In the genomic region with DNA sequence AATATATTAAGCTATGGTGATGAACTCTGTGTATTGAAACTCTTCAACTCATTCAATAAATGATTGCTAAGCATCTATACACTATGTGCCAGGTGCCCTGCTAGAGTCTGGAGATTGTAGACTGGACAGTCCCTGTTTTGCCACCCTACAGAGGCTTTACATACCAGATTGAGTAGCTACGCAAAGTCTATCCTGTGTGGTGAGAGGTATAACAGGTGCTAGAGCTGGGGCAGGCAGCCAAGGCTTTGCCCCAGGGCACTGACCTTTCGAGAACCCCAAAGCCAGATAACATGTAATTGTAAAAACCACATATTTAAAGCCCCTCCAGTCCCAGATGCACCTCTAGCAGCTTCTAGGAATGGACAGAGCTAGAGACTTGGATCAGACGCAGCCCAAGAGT, we compare ENCODE assay signal across 23 cellular contexts. TPM values are rescaled to one million over a fixed set of nuclear protein-coding genes. Genes with fewer than 3 reads are reported as not detected.
DNase-seq lines count a peak whose midpoint lies in the region; ATAC-seq, FAIRE-seq and TF ChIP-seq lines count a peak whose summit lies in the region.
"Had no signal": no experiment of that assay in that cellular context is flagged by ENCODE, and none has a peak within 500 bp of the region (broad histone marks: within the 10 kb centered on the region; RNA-seq: fewer than 3 reads in every experiment).

No MANE protein-coding gene starts in this region.

- no peak overlapping the region for H4K5ac ChIP-seq in H1 (ENCODE audit: insufficient read length, low read depth, low read length)

- no peak overlapping the region for H3K14ac ChIP-seq in H1 (ENCODE audit: insufficient read length)

- BruUV-seq in A673 (replicated peaks; lab: Mats Ljungman, UMichigan), result no TSS peak

- no peak for TF ChIP-seq EP300 in H1 (IDR thresholded peaks at IDR 0.05; ENCODE audit: borderline replicate concordance in 1 of 2, low read depth in 2 of 2, low read length in 2 of 2)

- no peak overlapping the region for H2BK5ac ChIP-seq in H1 (ENCODE audit: low read depth, low read length)

- H3K4ac ChIP-seq in H1 (replicated peaks; ENCODE audit: insufficient read length, low read depth, low read length), result peak overlapping the region; percentile 32

- no peaks in the 10 kb centered on the region for H3K4me1 ChIP-seq in H1 (replicated peaks in 1 of 4; ENCODE audit: control insufficient read depth in 3 of 4, insufficient read depth in 4 of 4, low read length in 3 of 4)
- H3K4me1 ChIP-seq in right atrium auricular region, result no peaks in the 10 kb centered on the region
- H3K4me1 ChIP-seq in A673 (ENCODE audit: insufficient read depth, low read length, poor library complexity, severe bottlenecking), result no peaks in the 10 kb centered on the region

- no peak overlapping the region for H3K4me2 ChIP-seq in H1 (ENCODE audit: insufficient read depth in 1 of 2, low read depth in 2 of 2, low read length in 2 of 2)

- H2AK5ac ChIP-seq in H1 (ENCODE audit: low read depth, low read length), result no peak overlapping the region

- H3K79me2 ChIP-seq in H1 (ENCODE audit: control insufficient read depth in 1 of 2, insufficient read depth in 2 of 2, low read length in 2 of 2), result peaks cover 0 to 18% of the 10 kb centered on the region in 2 experiments; a peak in 2 of 4 replicates

- no peak overlapping the region for H2BK12ac ChIP-seq in H1 (ENCODE audit: low read depth, low read length)

- CTCF ChIA-PET in H1 (lab: Charles Lee; ENCODE audit: partially characterized antibody), result interaction anchor here (0.7 to 1.5 kb wide), 7 partner anchors 10 to 167 kb away, joined by 3 to 6 read pairs (median 3); no protein-coding TSS in a partner anchor
- CTCF ChIA-PET in A673 (lab: Charles Lee), result no interaction called here

- peak; percentile 49 for ATAC-seq in GM19463 (IDR thresholded peaks at IDR 0.05; ENCODE audit: unreplicated experiment)

- H3K27ac ChIP-seq in H1 (ENCODE audit: low read depth, low read length) (no peak overlapping the region), right atrium auricular region (no peak overlapping the region), A673 (ENCODE audit: low read depth, low read length, poor library complexity, severe bottlenecking) (no peak overlapping the region)
- H3K27ac ChIP-seq: SK-N-MC had no signal

- no peak overlapping the region for H4K91ac ChIP-seq in H1 (replicated peaks; ENCODE audit: insufficient read length, low read length)

- no peak for TF ChIP-seq POLR2A in H1 (IDR thresholded peaks at IDR 0.05; ENCODE audit: control extremely low read depth in 1 of 2, low read depth in 2 of 2, low read length in 2 of 2)

- H2BK15ac ChIP-seq in H1 (ENCODE audit: low read length), result no peak overlapping the region

- no peaks in the 10 kb centered on the region; the same call in 1 of the 2 replicates for H3K79me1 ChIP-seq in H1 (ENCODE audit: low read depth, low read length)

- no peak overlapping the region for H2BK120ac ChIP-seq in H1 (replicated peaks; ENCODE audit: low read depth, low read length)

- H3K4me3 ChIP-seq in GM12865 (ENCODE audit: low read depth, low read length), result no peak overlapping the region
- H3K4me3 ChIP-seq in H1 (ENCODE audit: extremely low read depth in 1 of 4, insufficient read depth in 2 of 4, low read depth in 3 of 4, low read length in 4 of 4), result no peak overlapping the region
- no peak overlapping the region for H3K4me3 ChIP-seq in right atrium auricular region
- H3K4me3 ChIP-seq in A673 (ENCODE audit: low read depth, low read length, poor library complexity, severe bottlenecking), result no peak overlapping the region
- H3K4me3 ChIP-seq: SK-N-MC had no signal

- DNase-seq in GM12865 (ENCODE audit: low read depth) (peak; percentile 63), NAMALWA (ENCODE audit: low spot score) (peak; percentile 43), H1 (ENCODE audit: low read depth in 1 of 2, low spot score in 2 of 2) (no peak), right atrium auricular region (ENCODE audit: low spot score) (no peak), A673 (ENCODE audit: low spot score) (no peak)
- DNase-seq in stimulated activated CD4-positive, alpha-beta T cell treated with anti-CD3 and anti-CD28 coated beads, Interleukin-4, amount 100 ng/mL, for 1 hour, result no peak
- no peak for DNase-seq in stimulated activated CD4-positive, alpha-beta T cell treated with anti-CD3 and anti-CD28 coated beads, Interleukin-2, amount 100 ng/mL, for 24 hours
- DNase-seq: C1 segment of cervical spinal cord; CD8-positive, alpha-beta memory T cell; DMS53; H7; HFFc6; KG1; NCI-H1092 treated with DMSO at 0.1 percent for 48 hours; NCI-H2081; NCI-H446; NCI-H526 treated with DMSO at 0.1 percent for 48 hours; Right ventricle myocardium superior had no signal

- H4K20me1 ChIP-seq in H1 (replicated peaks in 1 of 2; ENCODE audit: control insufficient read depth in 1 of 2, insufficient read depth in 2 of 2, low read length in 2 of 2), result no peaks in the 10 kb centered on the region

- H3K36me3 ChIP-seq in H1 (ENCODE audit: control insufficient read depth in 2 of 4, insufficient read depth in 4 of 4, low read length in 3 of 4) (peaks cover 0 to 14% (median 0%) of the 10 kb centered on the region in 4 experiments; a peak in 3 of 8 replicates), right atrium auricular region (no peaks in the 10 kb centered on the region), A673 (ENCODE audit: insufficient read depth, low read length, poor library complexity, severe bottlenecking) (no peaks in the 10 kb centered on the region)

- WGBS in H1 (ENCODE audit: extremely low coverage in 1 of 2, insufficient coverage in 1 of 2, insufficient read length in 1 of 2, insufficient replicate concordance in 2 of 2, low coverage in 1 of 2, low lambda C conversion rate in 2 of 2, missing lambda C conversion rate in 1 of 2), 2 experiments, result 89% methylated on average over 3 of the region's 3 CpGs; no CpG with 5 or more reads in 1 of the 2 experiments

- H3K23me2 ChIP-seq in H1 (ENCODE audit: low read depth, low read length), result no peaks in the 10 kb centered on the region

- H3K56ac ChIP-seq in H1 (replicated peaks; ENCODE audit: insufficient read length, low read depth, low read length), result no peak overlapping the region

- no peak for FAIRE-seq in H1 (lab: Jason Lieb, UNC)
- FAIRE-seq: A204.1, GM19239, RCC 7860 had no signal

- POLR2A ChIA-PET in H1 (lab: Charles Lee; ENCODE audit: partially characterized antibody), result interaction anchor here (0.5 to 1.8 kb wide), 4 partner anchors 8 to 51 kb away, joined by 3 to 4 read pairs (median 4); no protein-coding TSS in a partner anchor
- POLR2A ChIA-PET in A673 (lab: Charles Lee; ENCODE audit: low non-redundant PET), result no interaction called here

- no peak overlapping the region for H4K8ac ChIP-seq in H1 (ENCODE audit: extremely low read depth, insufficient read depth, low read length)

- H3K9me3 ChIP-seq in H1 (ENCODE audit: insufficient read depth in 2 of 2, low read depth in 1 of 2, low read length in 1 of 2), result peaks cover 5% of the 10 kb centered on the region in 2 experiments; a peak in 2 of 4 replicates
- no peaks in the 10 kb centered on the region for H3K9me3 ChIP-seq in right atrium auricular region
- no peaks in the 10 kb centered on the region for H3K9me3 ChIP-seq in A673 (ENCODE audit: low read depth, low read length, poor library complexity, severe bottlenecking)

- H2AFZ ChIP-seq in H1 (ENCODE audit: low read length), result no peak overlapping the region

- H3K27me3 ChIP-seq in H1 (replicated peaks in 1 of 4; ENCODE audit: control insufficient read depth in 3 of 4, extremely low read depth in 1 of 4, insufficient read depth in 3 of 4, low read length in 3 of 4) (no peaks in the 10 kb centered on the region), right atrium auricular region (no peaks in the 10 kb centered on the region), A673 (replicated peaks; ENCODE audit: insufficient read depth, low read depth, low read length, poor library complexity) (no peaks in the 10 kb centered on the region)

- no peak overlapping the region for H2BK20ac ChIP-seq in H1 (ENCODE audit: low read length)

- intact Hi-C loops in A673 (cut with micrococcal nuclease; ENCODE audit: unreplicated experiment), result no loop called here

- H3K9ac ChIP-seq in H1 (replicated peaks in 1 of 4; ENCODE audit: extremely low read depth in 1 of 4, low read depth in 3 of 4, low read length in 3 of 4), result no peak overlapping the region

- TF ChIP-seq CTCF in GM12865 (IDR thresholded peaks at IDR 0.05; ENCODE audit: insufficient read depth, low read depth, low read length, missing control alignments) (no peak), H1 (IDR thresholded peaks at IDR 0.05; ENCODE audit: control extremely low read depth in 1 of 3, insufficient read depth in 1 of 3, low read depth in 1 of 3, low read length in 3 of 3) (no peak), right atrium auricular region (IDR thresholded peaks at IDR 0.05) (no peak), A673 (conservative IDR thresholded peaks at IDR 0.05; ENCODE audit: low read depth, low read length) (no peak)

- H3K23ac ChIP-seq in H1 (ENCODE audit: insufficient read length), result no peak overlapping the region

- TF ChIP-seq RAD21 in H1 (IDR thresholded peaks at IDR 0.05 in 1 of 2, conservative IDR thresholded peaks at IDR 0.05 in 1 of 2; ENCODE audit: low read depth in 2 of 2, low read length in 2 of 2), result no peak

- H3K18ac ChIP-seq in H1 (ENCODE audit: extremely low read depth, low read length), result no peak overlapping the region

TF ChIP-seq in H1, 55 proteins besides CTCF, POLR2A, EP300 and RAD21 (continues in another document):
- TF ChIP-seq JUND (IDR thresholded peaks at IDR 0.05; ENCODE audit: low read length), result no peak
- no peak for TF ChIP-seq RBBP5 (IDR thresholded peaks at IDR 0.05; ENCODE audit: borderline replicate concordance, low read depth, low read length)

RNA-seq across cellular contexts. Expression of gene PPM1H, which starts 52.8 kb away (rescaled TPM):
- 35.6 and 36.1 TPM in 2 replicates for total RNA-seq in H1 (2021; fragmentation: NEBNext Ultra II Directional; extraction: Animal tissue kit (Norgen Biotek cat#: 25700))
- 16.4 and 17.3 TPM in 2 replicates for polyA plus RNA-seq in H1 (2011; rRNA removed)
- 15.5 TPM for polyA plus RNA-seq in H1 (2011; cell fraction: cytosol; rRNA removed)
- polyA plus RNA-seq in H1 (2011; cell fraction: nucleus; rRNA removed), result 19.3 TPM
- polyA plus RNA-seq in H1 (2012, experiment 1 of 2), result 16.8 to 23.0 TPM (median 19.0 TPM) in 4 replicates
- polyA plus RNA-seq in H1 (2012, experiment 2 of 2), result 5.3 TPM
- 15.7 TPM for polyA plus RNA-seq in H1 (2013, experiment 1 of 2)
- polyA plus RNA-seq in H1 (2013, experiment 2 of 2), result 17.2 TPM
- polyA minus RNA-seq in H1 (2011; rRNA and poly(A)+ RNA removed), result 28.9 and 31.2 TPM in 2 replicates
- 47.5 TPM for polyA minus RNA-seq in H1 (2011; cell fraction: cytosol; rRNA and poly(A)+ RNA removed)
- 26.1 TPM for polyA minus RNA-seq in H1 (2011; cell fraction: nucleus; rRNA and poly(A)+ RNA removed)
- total RNA-seq in right atrium auricular region (1 to 10 TPM; 3.1 to 5.0 TPM), A673 (2021) (0.04 and 0.35 TPM in 2 replicates)
- polyA plus RNA-seq: CD8-positive, alpha-beta memory T cell had no signal

Comparison
In these comparisons a context has a peak if more than half of its experiments do, and no peak if none do; other contexts are left out.
1. DNase-seq: peak in GM12865 (single experiment) and NAMALWA (single experiment); none in H1 (0 of 2), stimulated activated CD4-positive, alpha-beta T cell treated with anti-CD3 and anti-CD28 coated beads, Interleukin-4, amount 100 ng/mL, for 1 hour (single experiment), right atrium auricular region (single experiment), A673 (single experiment) and stimulated activated CD4-positive, alpha-beta T cell treated with anti-CD3 and anti-CD28 coated beads, Interleukin-2, amount 100 ng/mL, for 24 hours (0 of 2).